22 cellular contexts compared by ENCODE assay signal in genomic region chr12:84937383-84937782, GRCh38. TPM values are rescaled to one million over a fixed set of nuclear protein-coding genes. Genes with fewer than 3 reads are reported as not detected.
DNase-seq lines count a peak whose midpoint lies in the region; ATAC-seq and TF ChIP-seq lines count a peak whose summit lies in the region.
"Had no signal": no experiment of that assay in that cellular context is flagged by ENCODE, and none has a peak within 500 bp of the region (broad histone marks: within the 10 kb centered on the region; RNA-seq: fewer than 3 reads in every experiment).

No MANE protein-coding gene starts in this region.

- no peak for DNase-seq in IMR-90
- DNase-seq in WTC11 (ENCODE audit: low spot score), result no peak
- no peak for DNase-seq in neuronal stem cell (ENCODE audit: low spot score)
- no peak for DNase-seq in upper lobe of right lung
- DNase-seq: 8988T; ACHN; AML-193; BE2C; Calu3; CD4-positive, alpha-beta memory T cell; COR-L47; DMS53; DMS79 treated with DMSO at 0.1 percent for 48 hours; GF-D8; GM23248; H9 had no signal

- H2BK5ac ChIP-seq in IMR-90 (ENCODE audit: low read depth, low read length, poor library complexity, severe bottlenecking) (no peak overlapping the region), neuronal stem cell (ENCODE audit: low read length) (no peak overlapping the region)

- H3K27me3 Mint-ChIP-seq in WTC11 (ENCODE audit: low read depth), result peaks cover 2% of the 10 kb centered on the region; the same call in 1 of the 2 replicates
- H3K27me3 Mint-ChIP-seq: CD4-positive, alpha-beta memory T cell had no signal

- no peak overlapping the region for H2BK20ac ChIP-seq in IMR-90 (ENCODE audit: low read depth, low read length)

- no peak for TF ChIP-seq RAD21 in IMR-90 (IDR thresholded peaks at IDR 0.05; ENCODE audit: low read length)

- in situ Hi-C loops in IMR-90 (cut with MboI; ENCODE audit: low sequenced_read_pairs), result no loop called here

- no peak overlapping the region for H3K4me3 Mint-ChIP-seq in WTC11
- H3K4me3 Mint-ChIP-seq: CD4-positive, alpha-beta memory T cell; H9 had no signal

- BruUV-seq in IMR-90 (replicated peaks; lab: Mats Ljungman, UMichigan), result no TSS peak

- H3K4me1 ChIP-seq in IMR-90 (ENCODE audit: control insufficient read depth, insufficient read depth, low read length), result no peaks in the 10 kb centered on the region
- no peaks in the 10 kb centered on the region for H3K4me1 ChIP-seq in neuronal stem cell (ENCODE audit: control insufficient read depth in 2 of 2, insufficient read depth in 1 of 2, low read depth in 1 of 2, low read length in 2 of 2)
- H3K4me1 ChIP-seq in upper lobe of right lung, result no peaks in the 10 kb centered on the region
- H3K4me1 ChIP-seq: A549; BE2C; BLaER1 treated with 17β-estradiol and CSF1 and Interleukin-3, amounts not matched to agents 10 nM and 100 nM had no signal

- H2AFZ ChIP-seq in IMR-90 (replicated peaks; ENCODE audit: low read length, poor library complexity) (peak overlapping the region; percentile 33), neuronal stem cell (ENCODE audit: low read length) (peak overlapping the region; percentile 49)
- H2AFZ ChIP-seq: GM23248 had no signal

- H3K9me3 ChIP-seq in IMR-90 (ENCODE audit: control insufficient read depth, insufficient read depth, low read length) (no peaks in the 10 kb centered on the region), neuronal stem cell (replicated peaks in 1 of 2; ENCODE audit: control insufficient read depth in 2 of 2, insufficient read depth in 1 of 2, low read depth in 1 of 2, low read length in 2 of 2) (no peaks in the 10 kb centered on the region), upper lobe of right lung (no peaks in the 10 kb centered on the region)
- H3K9me3 ChIP-seq: A549, BE2C had no signal

- H3K27ac Mint-ChIP-seq in WTC11, result no peak overlapping the region
- H3K27ac Mint-ChIP-seq: CD4-positive, alpha-beta memory T cell; H9 had no signal

- no peak overlapping the region for H3K14ac ChIP-seq in IMR-90 (replicated peaks; ENCODE audit: low read depth, low read length)
- H3K14ac ChIP-seq in neuronal stem cell (ENCODE audit: low read length), result no peak overlapping the region

- H4K5ac ChIP-seq in IMR-90 (ENCODE audit: low read depth, low read length), result no peak overlapping the region

- H3K4me1 Mint-ChIP-seq in WTC11, result no peaks in the 10 kb centered on the region
- H3K4me1 Mint-ChIP-seq: CD4-positive, alpha-beta memory T cell; H9 had no signal

- H2BK15ac ChIP-seq in IMR-90 (ENCODE audit: low read depth, low read length) (no peak overlapping the region), neuronal stem cell (ENCODE audit: low read length) (no peak overlapping the region)

- H3K4ac ChIP-seq in IMR-90 (ENCODE audit: low read depth, low read length) (no peak overlapping the region), neuronal stem cell (ENCODE audit: low read length) (no peak overlapping the region)

- H4K8ac ChIP-seq in IMR-90 (ENCODE audit: low read depth in 2 of 2, low read length in 2 of 2) (no peak overlapping the region), neuronal stem cell (ENCODE audit: low read depth, low read length) (no peak overlapping the region)

- H3K9me3 Mint-ChIP-seq in WTC11, result peaks cover 5% of the 10 kb centered on the region

- H3K36me3 ChIP-seq in IMR-90 (ENCODE audit: control insufficient read depth, insufficient read depth, low read length) (no peaks in the 10 kb centered on the region), neuronal stem cell (replicated peaks in 1 of 2; ENCODE audit: control insufficient read depth in 2 of 2, insufficient read depth in 2 of 2, low read length in 2 of 2) (no peaks in the 10 kb centered on the region), upper lobe of right lung (no peaks in the 10 kb centered on the region)
- H3K36me3 ChIP-seq: BE2C; BLaER1 treated with 17β-estradiol and CSF1 and Interleukin-3, amounts not matched to agents 10 nM and 100 nM had no signal

- no peak overlapping the region for H3K4me3 ChIP-seq in IMR-90 (ENCODE audit: insufficient read depth, low read depth, low read length)
- no peak overlapping the region for H3K4me3 ChIP-seq in neuronal stem cell (ENCODE audit: low read length in 2 of 2)
- H3K4me3 ChIP-seq in upper lobe of right lung, result no peak overlapping the region
- H3K4me3 ChIP-seq: A549; BLaER1 treated with 17β-estradiol and CSF1 and Interleukin-3, amounts not matched to agents 10 nM and 100 nM; GM23248 had no signal

- CTCF ChIA-PET in IMR-90 (lab: Yijun Ruan, JAX), result no interaction called here
- CTCF ChIA-PET in WTC11 (lab: Charles Lee), result no interaction called here

- WGBS in IMR-90 (ENCODE audit: extremely low coverage in 2 of 2, insufficient read length in 1 of 2), 2 experiments, result 0% methylated on average over 1 of the region's 3 CpGs; no CpG with 5 or more reads in 1 of the 2 experiments
- WGBS in neuronal stem cell (ENCODE audit: extremely low coverage in 2 of 2, insufficient read length in 2 of 2, insufficient replicate concordance in 1 of 2), 2 donors, result no CpG with 5 or more reads among the region's 3 CpGs

- H3K4me2 ChIP-seq in IMR-90 (ENCODE audit: low read depth, low read length), result no peak overlapping the region
- no peak overlapping the region for H3K4me2 ChIP-seq in neuronal stem cell (ENCODE audit: insufficient read depth, low read length, poor library complexity, severe bottlenecking)
- H3K4me2 ChIP-seq: A549; BLaER1 treated with 17β-estradiol and CSF1 and Interleukin-3, amounts not matched to agents 10 nM and 100 nM had no signal

- H3K27ac ChIP-seq in IMR-90 (ENCODE audit: insufficient read depth, low read length) (no peak overlapping the region), neuronal stem cell (replicated peaks; ENCODE audit: low read length) (no peak overlapping the region), upper lobe of right lung (no peak overlapping the region)
- H3K27ac ChIP-seq: A549; BLaER1 treated with 17β-estradiol and CSF1 and Interleukin-3, amounts not matched to agents 10 nM and 100 nM; GM23248 had no signal

- no peak overlapping the region for H3K56ac ChIP-seq in IMR-90 (ENCODE audit: extremely low read depth, insufficient read depth, low read length)

- no peaks in the 10 kb centered on the region for H4K20me1 ChIP-seq in IMR-90 (ENCODE audit: insufficient read depth, low read length)
- H4K20me1 ChIP-seq: BLaER1 treated with 17β-estradiol and CSF1 and Interleukin-3, amounts not matched to agents 10 nM and 100 nM had no signal

- dilution Hi-C loops in IMR-90 (cut with HindIII; ENCODE audit: low sequenced_read_pairs, unreplicated experiment), result no loop called here

- no peak for TF ChIP-seq POLR2A in IMR-90 (IDR thresholded peaks at IDR 0.05; ENCODE audit: low read depth, low read length)

- no peak overlapping the region for H2BK120ac ChIP-seq in IMR-90 (ENCODE audit: low read depth, low read length)
- no peak overlapping the region for H2BK120ac ChIP-seq in neuronal stem cell (ENCODE audit: low read depth, low read length)

- no peak overlapping the region for H2AK9ac ChIP-seq in IMR-90 (replicated peaks; ENCODE audit: low read depth, low read length, poor library complexity)

- H2AK5ac ChIP-seq in IMR-90 (ENCODE audit: low read depth, low read length), result no peak overlapping the region
- no peak overlapping the region for H2AK5ac ChIP-seq in neuronal stem cell (ENCODE audit: low read depth, low read length)

- POLR2A ChIA-PET in IMR-90 (lab: Charles Lee; ENCODE audit: unreplicated experiment) (no interaction called here), WTC11 (lab: Charles Lee) (no interaction called here)

- no peaks in the 10 kb centered on the region for H3K9me1 ChIP-seq in IMR-90 (ENCODE audit: insufficient read depth, low read length)

- TF ChIP-seq CTCF in IMR-90 (conservative IDR thresholded peaks at IDR 0.05; ENCODE audit: low read depth, low read length), result no peak
- no peak for TF ChIP-seq CTCF in WTC11 (IDR thresholded peaks at IDR 0.05)
- no peak for TF ChIP-seq CTCF in upper lobe of right lung (IDR thresholded peaks at IDR 0.05)

- H3K23ac ChIP-seq in IMR-90 (ENCODE audit: low read depth, low read length), result no peak overlapping the region
- no peak overlapping the region for H3K23ac ChIP-seq in neuronal stem cell (ENCODE audit: low read depth, low read length, poor library complexity)

- no peaks in the 10 kb centered on the region for H3K36me3 Mint-ChIP-seq in WTC11
- H3K36me3 Mint-ChIP-seq: CD4-positive, alpha-beta memory T cell had no signal

- H4K91ac ChIP-seq in IMR-90 (ENCODE audit: insufficient read depth, low read depth, low read length), result no peak overlapping the region
- H4K91ac ChIP-seq in neuronal stem cell (ENCODE audit: low read depth, low read length, poor library complexity), result no peak overlapping the region

- no peaks in the 10 kb centered on the region for H3K79me1 ChIP-seq in IMR-90 (ENCODE audit: low read depth in 1 of 2, low read length in 2 of 2)
- no peaks in the 10 kb centered on the region for H3K79me1 ChIP-seq in neuronal stem cell (ENCODE audit: low read depth, low read length)

- H3K18ac ChIP-seq in IMR-90 (ENCODE audit: low read depth, low read length), result no peak overlapping the region
- no peak overlapping the region for H3K18ac ChIP-seq in neuronal stem cell (ENCODE audit: low read length)

- H3K9ac ChIP-seq in IMR-90 (ENCODE audit: low read depth, low read length) (no peak overlapping the region), neuronal stem cell (ENCODE audit: low read depth, low read length, poor library complexity) (no peak overlapping the region)
- H3K9ac ChIP-seq: BLaER1 treated with 17β-estradiol and CSF1 and Interleukin-3, amounts not matched to agents 10 nM and 100 nM; GM23248 had no signal

- no peak overlapping the region for H2BK12ac ChIP-seq in neuronal stem cell (ENCODE audit: low read length)

- ATAC-seq in IMR-90 (ENCODE audit: low read depth) (no peak), WTC11 (peak; percentile 44), upper lobe of right lung (peak; percentile 12), GM18907 (IDR thresholded peaks at IDR 0.05; ENCODE audit: unreplicated experiment) (no peak), GM19328 (IDR thresholded peaks at IDR 0.05; ENCODE audit: unreplicated experiment) (no peak), HG02678 (IDR thresholded peaks at IDR 0.05; ENCODE audit: unreplicated experiment) (no peak)
- ATAC-seq: A549, HCT116 had no signal

- H3K27me3 ChIP-seq in IMR-90 (ENCODE audit: control insufficient read depth, insufficient read depth, low read length) (no peaks in the 10 kb centered on the region), neuronal stem cell (ENCODE audit: control insufficient read depth in 3 of 3, insufficient read depth in 3 of 3, low read depth in 1 of 3, low read length in 3 of 3) (no peaks in the 10 kb centered on the region), upper lobe of right lung (no peaks in the 10 kb centered on the region)
- H3K27me3 ChIP-seq: BLaER1 treated with 17β-estradiol and CSF1 and Interleukin-3, amounts not matched to agents 10 nM and 100 nM had no signal

- intact Hi-C loops in IMR-90 (cut with micrococcal nuclease) (no loop called here), upper lobe of right lung (cut with DNase I) (no loop called here)

RNA-seq across cellular contexts. Expression of gene SLC6A15, which starts 24.8 kb away (rescaled TPM):
- 0.72 and 1.4 TPM in 2 replicates for total RNA-seq in IMR-90 (2012; rRNA removed)
- 0.22 and 0.32 TPM in 2 replicates for polyA plus RNA-seq in IMR-90 (2012; rRNA removed)
- polyA plus RNA-seq in IMR-90 (2012; cell fraction: cytosol; rRNA removed), result 0.02 and 0.04 TPM in 2 replicates
- 0.05 and 0.23 TPM in 2 replicates for polyA plus RNA-seq in IMR-90 (2012; cell fraction: nucleus; rRNA removed; ENCODE audit: low replicate concordance)
- total RNA-seq in WTC11 (2021), result 27.0 to 30.7 TPM (median 27.2 TPM) in 3 replicates
- 10.2 TPM for polyA plus RNA-seq in neuronal stem cell (2013, experiment 1 of 2)
- 10.7 TPM for polyA plus RNA-seq in neuronal stem cell (2013, experiment 2 of 2)
- total RNA-seq in upper lobe of right lung, result not detected
- total RNA-seq: Calu3; CD4-positive, alpha-beta memory T cell had no signal
- polyA plus RNA-seq: CD4-positive, alpha-beta memory T cell had no signal

Comparison
In these comparisons a context has a peak if more than half of its experiments do, and no peak if none do; other contexts are left out.
1. ATAC-seq: peak in WTC11 (single experiment) and upper lobe of right lung (single experiment); none in IMR-90 (single experiment), GM18907 (single experiment), GM19328 (single experiment) and HG02678 (single experiment).
2. RNA of gene SLC6A15, which starts 24.8 kb away (total RNA-seq): 27.0 to 30.7 TPM in WTC11; 0.72 to 1.4 TPM in IMR-90 and not detected in upper lobe of right lung (single experiment); every median in the first group is over 10 times any median in the second.